1 cellular context compared by ENCODE assay signal in the genomic region with DNA sequence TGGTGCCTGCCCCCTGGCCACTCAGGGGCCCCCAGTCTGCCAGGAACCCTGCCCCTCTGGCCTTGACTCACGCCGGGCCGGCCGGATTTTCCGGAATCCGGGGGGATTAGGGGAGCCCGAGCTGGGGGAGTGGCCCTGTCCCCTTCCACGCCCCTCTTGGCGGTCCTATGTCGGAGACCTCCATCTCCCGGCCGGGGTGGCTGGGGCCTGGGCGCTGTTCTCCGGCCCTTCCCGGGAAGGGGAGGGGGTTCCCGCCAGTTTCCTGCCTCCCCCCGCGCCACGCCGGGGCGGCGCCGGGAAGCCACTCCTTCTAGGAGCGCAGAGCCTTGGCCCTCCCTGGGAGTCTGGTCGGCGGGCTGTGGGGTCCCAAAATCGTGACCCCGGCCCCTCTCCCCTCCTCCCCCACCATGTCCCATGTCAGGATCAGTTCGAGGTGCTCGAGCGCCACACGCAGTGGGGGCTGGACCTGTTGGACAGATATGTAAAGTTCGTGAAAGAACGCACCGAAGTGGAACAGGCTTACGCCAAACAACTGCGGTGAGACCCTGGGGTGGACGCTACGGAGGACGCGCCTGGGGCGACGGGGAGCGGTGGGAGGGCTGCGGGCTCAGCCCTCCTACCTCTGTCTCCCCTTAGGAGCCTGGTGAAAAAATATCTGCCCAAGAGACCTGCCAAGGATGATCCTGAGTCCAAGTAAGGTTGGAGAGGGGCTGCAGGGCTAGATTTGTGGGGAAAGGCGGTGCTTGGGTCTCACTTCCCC.
TF ChIP-seq lines count a peak whose summit lies in the region.

No MANE protein-coding gene starts in this region.

TF ChIP-seq in HepG2, 621 proteins besides CTCF, POLR2A, EP300 and RAD21 (continued from another document and continues in another):
- no peak for TF ChIP-seq TRAFD1 (CRISPR knock-in tag; IDR thresholded peaks at IDR 0.05; ENCODE audit: borderline replicate concordance)
- TF ChIP-seq ZNF251 (CRISPR knock-in tag; IDR thresholded peaks at IDR 0.05): no peak
- TF ChIP-seq, protein P1, sequence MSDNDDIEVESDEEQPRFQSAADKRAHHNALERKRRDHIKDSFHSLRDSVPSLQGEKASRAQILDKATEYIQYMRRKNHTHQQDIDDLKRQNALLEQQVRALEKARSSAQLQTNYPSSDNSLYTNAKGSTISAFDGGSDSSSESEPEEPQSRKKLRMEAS (IDR thresholded peaks at IDR 0.05): 0 out of 2 replicates have a peak, but pooled peaks have one; percentile 12
- no peak for TF ChIP-seq CEBPZ (IDR thresholded peaks at IDR 0.05; ENCODE audit: low read length)
- TF ChIP-seq KLF15 (CRISPR knock-in tag; IDR thresholded peaks at IDR 0.05; ENCODE audit: borderline replicate concordance): no peak
- no peak for TF ChIP-seq MBNL3 (CRISPR knock-in tag; conservative IDR thresholded peaks at IDR 0.05)
- 0 out of 2 replicates have a peak, but pooled peaks have one; percentile 19 for TF ChIP-seq TOPORS (CRISPR knock-in tag; IDR thresholded peaks at IDR 0.05)
- TF ChIP-seq, protein P2, sequence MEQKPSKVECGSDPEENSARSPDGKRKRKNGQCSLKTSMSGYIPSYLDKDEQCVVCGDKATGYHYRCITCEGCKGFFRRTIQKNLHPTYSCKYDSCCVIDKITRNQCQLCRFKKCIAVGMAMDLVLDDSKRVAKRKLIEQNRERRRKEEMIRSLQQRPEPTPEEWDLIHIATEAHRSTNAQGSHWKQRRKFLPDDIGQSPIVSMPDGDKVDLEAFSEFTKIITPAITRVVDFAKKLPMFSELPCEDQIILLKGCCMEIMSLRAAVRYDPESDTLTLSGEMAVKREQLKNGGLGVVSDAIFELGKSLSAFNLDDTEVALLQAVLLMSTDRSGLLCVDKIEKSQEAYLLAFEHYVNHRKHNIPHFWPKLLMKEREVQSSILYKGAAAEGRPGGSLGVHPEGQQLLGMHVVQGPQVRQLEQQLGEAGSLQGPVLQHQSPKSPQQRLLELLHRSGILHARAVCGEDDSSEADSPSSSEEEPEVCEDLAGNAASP (CRISPR knock-in tag; IDR thresholded peaks at IDR 0.05; ENCODE audit: borderline replicate concordance): peak; percentile 54
- no peak for TF ChIP-seq CBX2 (IDR thresholded peaks at IDR 0.05; ENCODE audit: low read depth, low read length)
- TF ChIP-seq CBX2 (CRISPR knock-in tag; IDR thresholded peaks at IDR 0.05; ENCODE audit: low read depth): no peak
- no peak for TF ChIP-seq CSRNP2 (CRISPR knock-in tag; conservative IDR thresholded peaks at IDR 0.05; ENCODE audit: low read depth)
- TF ChIP-seq, protein P3, sequence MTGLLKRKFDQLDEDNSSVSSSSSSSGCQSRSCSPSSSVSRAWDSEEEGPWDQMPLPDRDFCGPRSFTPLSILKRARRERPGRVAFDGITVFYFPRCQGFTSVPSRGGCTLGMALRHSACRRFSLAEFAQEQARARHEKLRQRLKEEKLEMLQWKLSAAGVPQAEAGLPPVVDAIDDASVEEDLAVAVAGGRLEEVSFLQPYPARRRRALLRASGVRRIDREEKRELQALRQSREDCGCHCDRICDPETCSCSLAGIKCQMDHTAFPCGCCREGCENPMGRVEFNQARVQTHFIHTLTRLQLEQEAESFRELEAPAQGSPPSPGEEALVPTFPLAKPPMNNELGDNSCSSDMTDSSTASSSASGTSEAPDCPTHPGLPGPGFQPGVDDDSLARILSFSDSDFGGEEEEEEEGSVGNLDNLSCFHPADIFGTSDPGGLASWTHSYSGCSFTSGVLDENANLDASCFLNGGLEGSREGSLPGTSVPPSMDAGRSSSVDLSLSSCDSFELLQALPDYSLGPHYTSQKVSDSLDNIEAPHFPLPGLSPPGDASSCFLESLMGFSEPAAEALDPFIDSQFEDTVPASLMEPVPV (CRISPR knock-in tag; IDR thresholded peaks at IDR 0.05): peak; percentile 19; the same call in 1 of the 2 replicates
- no peak for TF ChIP-seq SP2 (CRISPR knock-in tag; IDR thresholded peaks at IDR 0.05)
- TF ChIP-seq PHB2 (IDR thresholded peaks at IDR 0.05; ENCODE audit: partially characterized antibody): no peak
- peak; percentile 33 for TF ChIP-seq GATAD2A (CRISPR knock-in tag; IDR thresholded peaks at IDR 0.05)
- TF ChIP-seq ZNF776 (CRISPR knock-in tag; IDR thresholded peaks at IDR 0.05): no peak
- TF ChIP-seq SIN3B (IDR thresholded peaks at IDR 0.05; ENCODE audit: low read length): no peak
- TF ChIP-seq SUZ12 (IDR thresholded peaks at IDR 0.05; ENCODE audit: low read depth, low read length): no peak
- no peak for TF ChIP-seq ZNF17 (CRISPR knock-in tag; IDR thresholded peaks at IDR 0.05)
- TF ChIP-seq, protein P4, sequence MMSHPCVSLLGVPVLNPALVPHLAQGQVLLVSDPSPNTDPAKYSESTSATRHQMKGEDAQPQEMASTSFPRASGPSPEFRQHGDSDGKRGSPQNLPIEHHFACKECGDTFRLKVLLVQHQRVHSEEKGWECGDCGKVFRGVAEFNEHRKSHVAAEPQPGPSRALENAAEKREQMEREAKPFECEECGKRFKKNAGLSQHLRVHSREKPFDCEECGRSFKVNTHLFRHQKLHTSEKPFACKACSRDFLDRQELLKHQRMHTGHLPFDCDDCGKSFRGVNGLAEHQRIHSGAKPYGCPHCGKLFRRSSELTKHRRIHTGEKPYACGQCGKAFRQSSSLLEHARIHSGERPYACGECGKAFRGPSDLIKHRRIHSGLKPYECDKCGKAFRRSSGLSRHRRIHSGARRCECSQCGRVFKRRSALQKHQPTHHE (CRISPR knock-in tag; IDR thresholded peaks at IDR 0.05; ENCODE audit: borderline replicate concordance): no peak
- no peak for TF ChIP-seq MEIS1 (CRISPR knock-in tag; IDR thresholded peaks at IDR 0.05; ENCODE audit: borderline replicate concordance)
- TF ChIP-seq ZNF512B (CRISPR knock-in tag; IDR thresholded peaks at IDR 0.05; ENCODE audit: borderline replicate concordance): no peak
- no peak for TF ChIP-seq CERS6 (CRISPR knock-in tag; IDR thresholded peaks at IDR 0.05)
- TF ChIP-seq SP5 (CRISPR knock-in tag; IDR thresholded peaks at IDR 0.05; ENCODE audit: borderline replicate concordance, low read depth): peak; percentile 10; the same call in 1 of the 2 replicates
- peak; percentile 19 for TF ChIP-seq AGO2 (optimal IDR thresholded peaks at IDR 0.05; ENCODE audit: low read depth, low read length)
- TF ChIP-seq MIER3 (CRISPR knock-in tag; IDR thresholded peaks at IDR 0.05; ENCODE audit: borderline replicate concordance): no peak
- 0 out of 2 replicates have a peak, but pooled peaks have one; percentile 46 for TF ChIP-seq RBFOX2 (IDR thresholded peaks at IDR 0.05; ENCODE audit: low read depth, low read length)
- no peak for TF ChIP-seq ELF3 (CRISPR knock-in tag; IDR thresholded peaks at IDR 0.05)
- 0 out of 2 replicates have a peak, but pooled peaks have one; percentile 75 for TF ChIP-seq HIVEP1 (CRISPR knock-in tag; IDR thresholded peaks at IDR 0.05)
- TF ChIP-seq ZFP37 (CRISPR knock-in tag; IDR thresholded peaks at IDR 0.05; ENCODE audit: borderline replicate concordance): no peak
- TF ChIP-seq NR2F6 (IDR thresholded peaks at IDR 0.05): peak; percentile 36; the same call in 1 of the 2 replicates
- peak; percentile 75 for TF ChIP-seq NR2F6 (CRISPR knock-in tag; IDR thresholded peaks at IDR 0.05)
- no peak for TF ChIP-seq ELK4 (CRISPR knock-in tag; IDR thresholded peaks at IDR 0.05; ENCODE audit: borderline replicate concordance)
- peak; percentile 63 for TF ChIP-seq SRSF1 (optimal IDR thresholded peaks at IDR 0.05; ENCODE audit: low read depth, low read length)
- TF ChIP-seq HNRNPK (IDR thresholded peaks at IDR 0.05; ENCODE audit: low read depth, low read length, poor library complexity, severe bottlenecking): peak; percentile 58
- peak; percentile 48; the same call in 1 of the 2 replicates for TF ChIP-seq KMT2A (CRISPR knock-in tag; IDR thresholded peaks at IDR 0.05)
- TF ChIP-seq, protein P5, sequence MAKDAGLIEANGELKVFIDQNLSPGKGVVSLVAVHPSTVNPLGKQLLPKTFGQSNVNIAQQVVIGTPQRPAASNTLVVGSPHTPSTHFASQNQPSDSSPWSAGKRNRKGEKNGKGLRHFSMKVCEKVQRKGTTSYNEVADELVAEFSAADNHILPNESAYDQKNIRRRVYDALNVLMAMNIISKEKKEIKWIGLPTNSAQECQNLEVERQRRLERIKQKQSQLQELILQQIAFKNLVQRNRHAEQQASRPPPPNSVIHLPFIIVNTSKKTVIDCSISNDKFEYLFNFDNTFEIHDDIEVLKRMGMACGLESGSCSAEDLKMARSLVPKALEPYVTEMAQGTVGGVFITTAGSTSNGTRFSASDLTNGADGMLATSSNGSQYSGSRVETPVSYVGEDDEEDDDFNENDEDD (CRISPR knock-in tag; IDR thresholded peaks at IDR 0.05; ENCODE audit: borderline replicate concordance): peak; percentile 46; the same call in 1 of the 2 replicates
- no peak for TF ChIP-seq ZNF7 (CRISPR knock-in tag; IDR thresholded peaks at IDR 0.05)
- peak; percentile 27; the same call in 1 of the 2 replicates for TF ChIP-seq YEATS4 (CRISPR knock-in tag; IDR thresholded peaks at IDR 0.05; ENCODE audit: borderline replicate concordance)
- TF ChIP-seq ETV6 (CRISPR knock-in tag; conservative IDR thresholded peaks at IDR 0.05): no peak
